ENCODE assay signal across 11 cellular contexts in the genomic region with DNA sequence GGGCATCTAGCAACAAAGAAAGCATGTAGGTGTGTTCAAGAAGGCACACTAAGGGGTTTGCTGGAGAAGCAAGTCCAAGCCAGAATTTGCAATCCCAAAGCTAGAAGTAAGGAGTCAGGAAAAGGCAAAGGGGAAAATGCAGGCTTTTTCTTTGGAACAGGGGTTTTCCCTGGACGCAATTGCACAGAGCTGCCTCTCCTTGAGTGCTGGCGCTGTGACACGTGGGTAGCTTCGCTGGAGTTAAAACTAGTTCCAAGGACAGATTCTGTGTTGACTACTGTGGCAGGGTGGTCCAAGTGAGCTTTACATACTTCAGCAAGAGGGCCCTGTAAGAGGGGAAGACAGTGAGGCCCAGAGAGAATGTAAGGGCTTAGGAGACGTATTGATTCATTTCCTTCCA.
DNase-seq lines count a peak whose midpoint lies in the region; TF ChIP-seq lines count a peak whose summit lies in the region.
"Had no signal": no experiment of that assay in that cellular context is flagged by ENCODE, and none has a peak within 500 bp of the region (broad histone marks: within the 10 kb centered on the region; RNA-seq: fewer than 3 reads in every experiment).

No MANE protein-coding gene starts in this region.

- H3K27ac ChIP-seq in colonic mucosa (peak overlapping the region; percentile 77), muscle layer of duodenum (ENCODE audit: low read length) (peak overlapping the region; percentile 33), RWPE1 (no peak overlapping the region)
- H3K27ac ChIP-seq: gastroesophageal sphincter had no signal

- H3K4me3 ChIP-seq in colonic mucosa (peak overlapping the region; percentile 12), muscle layer of duodenum (ENCODE audit: low read depth in 1 of 2, low read length in 2 of 2) (no peak overlapping the region)
- H3K4me3 ChIP-seq: gastroesophageal sphincter had no signal

- intact Hi-C loops in colonic mucosa (cut with DNase I) = no loop called here

- no peaks in the 10 kb centered on the region for H3K36me3 ChIP-seq in colonic mucosa
- H3K36me3 ChIP-seq in muscle layer of duodenum (ENCODE audit: control insufficient read depth in 1 of 2, insufficient read depth in 2 of 2, low read length in 2 of 2) = no peaks in the 10 kb centered on the region
- H3K36me3 ChIP-seq: gastroesophageal sphincter had no signal

- H3K4me1 ChIP-seq in colonic mucosa (no peaks in the 10 kb centered on the region), muscle layer of duodenum (ENCODE audit: control insufficient read depth in 1 of 2, insufficient read depth in 2 of 2, low read length in 2 of 2) (no peaks in the 10 kb centered on the region)
- H3K4me1 ChIP-seq: gastroesophageal sphincter had no signal

- DNase-seq in EH (ENCODE audit: low read depth) (peak; percentile 1), M059J (ENCODE audit: low read depth) (peak; percentile 4), colonic mucosa (peak; percentile 39), KBM-7 (no peak), RWPE1 (ENCODE audit: low spot score) (no peak)
- DNase-seq in stimulated activated CD4-positive, alpha-beta T cell treated with anti-CD3 and anti-CD28 coated beads, Interleukin-12 subunit alpha, Interleukin-12 subunit beta, amount 100 ng/mL, for 4 hours = no peak
- DNase-seq in activated naive CD4-positive, alpha-beta T cell treated with Interleukin-2 at 50 U/mL for 16 hours = no peak
- DNase-seq: Kasumi-1; NK-92 treated with Interleukin-12 subunit alpha and Interleukin-12 subunit beta, amount 100 ng/mL, for 24 hours had no signal

- in situ Hi-C loops in KBM-7 (cut with MboI; ENCODE audit: low pct_unique_long_range_greater_than_20kb, low sequenced_read_pairs) = no loop called here

- TF ChIP-seq CTCF in colonic mucosa (IDR thresholded peaks at IDR 0.05) = peak; percentile 24
- TF ChIP-seq CTCF in RWPE1 (conservative IDR thresholded peaks at IDR 0.05; ENCODE audit: low read depth) = no peak; the same call in 1 of the 2 replicates

- H3K27me3 ChIP-seq in colonic mucosa (no peaks in the 10 kb centered on the region), muscle layer of duodenum (ENCODE audit: low read depth, low read length) (no peaks in the 10 kb centered on the region)

- POLR2A ChIA-PET in RWPE1 (lab: Yijun Ruan, JAX; ENCODE audit: low non-redundant PET) = no interaction called here

- CTCF ChIA-PET in RWPE1 (lab: Yijun Ruan, JAX) = interaction anchor here (0.6 kb wide), 1 partner anchor 109 kb away, joined by 3 read pairs; no protein-coding TSS in a partner anchor

- H3K9ac ChIP-seq in colonic mucosa (ENCODE audit: low read depth in 2 of 2, low read length in 2 of 2) = peak overlapping the region in 1 of 2 donors; percentile 23

- no peaks in the 10 kb centered on the region for H3K9me3 ChIP-seq in colonic mucosa
- no peaks in the 10 kb centered on the region for H3K9me3 ChIP-seq in muscle layer of duodenum (ENCODE audit: control insufficient read depth in 1 of 2, low read length in 2 of 2)
- H3K9me3 ChIP-seq: gastroesophageal sphincter had no signal

Comparison
In these comparisons a context has a peak if more than half of its experiments do, and no peak if none do; other contexts are left out.
1. DNase-seq: peak in EH (single experiment), M059J (single experiment) and colonic mucosa (single experiment); none in stimulated activated CD4-positive, alpha-beta T cell treated with anti-CD3 and anti-CD28 coated beads, Interleukin-12 subunit alpha, Interleukin-12 subunit beta, amount 100 ng/mL, for 4 hours (single experiment), activated naive CD4-positive, alpha-beta T cell treated with Interleukin-2 at 50 U/mL for 16 hours (single experiment), KBM-7 (single experiment) and RWPE1 (single experiment).